Comparison of ENCODE assay signal across 31 cellular contexts in the genomic region with DNA sequence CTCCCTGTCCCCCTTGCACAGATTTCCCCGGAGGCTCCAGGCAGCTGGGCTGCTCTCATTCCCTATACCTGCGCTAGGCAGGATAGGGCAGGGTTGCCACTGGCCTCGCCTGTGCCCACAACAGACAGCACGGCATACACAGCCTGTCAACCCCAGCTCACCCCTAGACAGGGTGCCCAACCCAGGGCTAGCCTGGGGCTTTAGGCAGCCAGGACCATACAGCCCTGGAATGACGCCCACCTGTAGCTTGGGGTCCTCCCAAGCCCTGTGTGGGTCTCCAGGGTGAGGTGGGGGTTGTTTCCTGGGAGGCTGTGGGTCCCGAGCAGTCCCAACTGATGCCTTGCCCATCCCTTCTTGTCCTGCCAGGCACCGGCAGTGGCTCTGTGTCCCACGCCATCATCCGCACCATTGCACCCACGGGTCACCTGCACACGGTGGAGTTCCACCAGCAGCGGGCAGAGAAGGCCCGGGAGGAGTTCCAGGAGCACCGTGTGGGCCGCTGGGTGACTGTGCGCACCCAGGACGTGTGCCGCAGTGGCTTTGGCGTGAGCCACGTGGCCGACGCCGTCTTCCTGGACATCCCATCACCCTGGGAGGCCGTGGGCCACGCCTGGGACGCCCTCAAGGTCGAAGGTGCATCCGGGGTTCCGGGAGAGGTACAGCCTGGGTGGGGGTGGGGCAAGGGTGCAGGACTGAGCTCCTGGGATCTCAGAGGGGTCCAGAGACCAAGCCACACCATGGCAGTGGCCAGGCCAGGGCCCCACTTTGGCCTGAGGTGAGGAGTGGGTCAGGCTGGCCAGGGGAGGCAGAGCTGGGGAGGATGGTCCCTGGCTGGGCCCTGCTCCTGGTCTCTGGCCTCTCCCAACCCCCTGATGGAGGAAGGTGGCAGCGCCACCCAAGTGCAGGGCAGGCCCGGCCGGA. TPM values are rescaled to one million over a fixed set of nuclear protein-coding genes. Genes with fewer than 3 reads are reported as not detected.
DNase-seq lines count a peak whose midpoint lies in the region; ATAC-seq and TF ChIP-seq lines count a peak whose summit lies in the region.
"Had no signal": no experiment of that assay in that cellular context is flagged by ENCODE, and none has a peak within 500 bp of the region (broad histone marks: within the 10 kb centered on the region; RNA-seq: fewer than 3 reads in every experiment).

No MANE protein-coding gene starts in this region.

- 81% methylated on average over 29 of the region's 32 CpGs; no CpG with 5 or more reads in 1 of the 2 donors for WGBS in transverse colon (ENCODE audit: low coverage in 1 of 2), 2 donors

- H3K36me3 ChIP-seq in neural progenitor cell (no peaks in the 10 kb centered on the region), transverse colon (no peaks in the 10 kb centered on the region), MM.1S (replicated peaks; ENCODE audit: insufficient read depth, low read length) (no peaks in the 10 kb centered on the region)
- H3K36me3 ChIP-seq: cardiac muscle cell, thyroid gland had no signal

- peak overlapping the region; percentile 77 for H3K27ac ChIP-seq in caudate nucleus (ENCODE audit: low read depth, low read length)
- no peak overlapping the region for H3K27ac ChIP-seq in neural progenitor cell
- H3K27ac ChIP-seq in transverse colon, result peak overlapping the region; percentile 66 to 94 (median 86)
- H3K27ac ChIP-seq in MM.1S (ENCODE audit: low read length), result no peak overlapping the region
- H3K27ac ChIP-seq: C4-2B, cardiac muscle cell, foreskin keratinocyte, thyroid gland had no signal

- H3F3A ChIP-seq in neural progenitor cell (ENCODE audit: low read depth) (no peaks in the 10 kb centered on the region), MM.1S (ENCODE audit: insufficient read depth, low read length) (no peaks in the 10 kb centered on the region)

- H3K4me3 ChIP-seq in neural progenitor cell (no peak overlapping the region), transverse colon (peak overlapping the region in 1 of 4 donors; percentile 11), MM.1S (ENCODE audit: low read length) (no peak overlapping the region)
- H3K4me3 ChIP-seq: cardiac muscle cell, heart right ventricle, smooth muscle cell, thyroid gland had no signal

- peaks cover 32% of the 10 kb centered on the region for H3K4me1 Mint-ChIP-seq in activated T-cell treated with anti-CD3 and anti-CD28 coated beads, Interleukin-2, amount 50 U/mL, for 24 hours (ENCODE audit: low read depth)
- H3K4me1 Mint-ChIP-seq in neural progenitor cell, result peaks cover 18% of the 10 kb centered on the region
- peaks cover 28% of the 10 kb centered on the region for H3K4me1 Mint-ChIP-seq in activated naive CD4-positive, alpha-beta T cell treated with anti-CD3 and anti-CD28 coated beads for 36 hours (ENCODE audit: low read depth)

- ATAC-seq in HG02642 (IDR thresholded peaks at IDR 0.05; ENCODE audit: poor library complexity, unreplicated experiment), result no peak
- ATAC-seq: esophagus mucosa, foreskin keratinocyte, heart right ventricle, left ventricle myocardium superior, Panc1 had no signal

- H3K4me2 ChIP-seq in neural progenitor cell (no peak overlapping the region), MM.1S (ENCODE audit: low read depth, low read length) (no peak overlapping the region)
- H3K4me2 ChIP-seq: smooth muscle cell had no signal

- H3K9me2 ChIP-seq in MM.1S (replicated peaks; ENCODE audit: insufficient read depth, low read length), result no peaks in the 10 kb centered on the region

- no peak for TF ChIP-seq EP300 in transverse colon (IDR thresholded peaks at IDR 0.05; ENCODE audit: low read depth)

- H3K79me2 ChIP-seq in neural progenitor cell (ENCODE audit: low read depth) (peaks cover 17% of the 10 kb centered on the region), MM.1S (ENCODE audit: low read length) (peaks cover 31% of the 10 kb centered on the region)

- TF ChIP-seq CTCF in neural progenitor cell (IDR thresholded peaks at IDR 0.05) (no peak), transverse colon (IDR thresholded peaks at IDR 0.05) (no peak), MM.1S (IDR thresholded peaks at IDR 0.05; ENCODE audit: low read length) (no peak)

- CTCF ChIA-PET in activated naive CD4-positive, alpha-beta T cell treated with anti-CD3 and anti-CD28 coated beads for 36 hours (lab: Charles Lee), result interaction anchor here (1.0 to 2.0 kb wide), 3 partner anchors 13 to 15 kb away, joined by 3 to 10 read pairs (median 3); no protein-coding TSS in a partner anchor

- no peak for DNase-seq in activated T-cell treated with anti-CD3 and anti-CD28 coated beads, Interleukin-2, amount 50 U/mL, for 24 hours
- no peak for DNase-seq in activated T-cell treated with anti-CD3 and anti-CD28 coated beads for 4 hours
- no peak for DNase-seq in caudate nucleus (lab: John Stamatoyannopoulos, UW)
- DNase-seq in neural progenitor cell (ENCODE audit: low spot score), result no peak
- no peak for DNase-seq in transverse colon
- no peak for DNase-seq in MM.1S
- DNase-seq in activated naive CD4-positive, alpha-beta T cell treated with anti-CD3 and anti-CD28 coated beads for 36 hours, result no peak
- DNase-seq: 8988T; activated CD4-positive, alpha-beta memory T cell treated with anti-CD3 and anti-CD28 coated beads, Interleukin-2, amount 10 ng/mL, durations not matched to agents 7 days and 5 days; activated CD4-positive, CD25-positive, alpha-beta regulatory T cell treated with anti-CD3 and anti-CD28 coated beads, Interleukin-2, amount 50 U/mL, for 72 hours; activated CD8-positive, alpha-beta memory T cell treated with anti-CD3 and anti-CD28 coated beads, Interleukin-2, amount 50 U/mL, for 48 hours; activated naive CD8-positive, alpha-beta T cell treated with anti-CD3 and anti-CD28 coated beads for 36 hours; cortex of kidney; foreskin keratinocyte; heart right ventricle; left ventricle myocardium superior; mesendoderm; NCI-H1092; NCI-H1694 treated with DMSO at 0.1 percent for 48 hours; NCI-H446 treated with DMSO at 0.1 percent for 48 hours; NCI-H774; occipital lobe; SHP77 treated with DMSO at 0.1 percent for 48 hours; thyroid gland had no signal

- peak overlapping the region; percentile 15 for H3K4me3 Mint-ChIP-seq in activated T-cell treated with anti-CD3 and anti-CD28 coated beads, Interleukin-2, amount 50 U/mL, for 24 hours
- H3K4me3 Mint-ChIP-seq in neural progenitor cell, result peak overlapping the region; percentile 68
- no peak overlapping the region for H3K4me3 Mint-ChIP-seq in activated naive CD4-positive, alpha-beta T cell treated with anti-CD3 and anti-CD28 coated beads for 36 hours
- H3K4me3 Mint-ChIP-seq: activated CD4-positive, alpha-beta memory T cell treated with anti-CD3 and anti-CD28 coated beads, Interleukin-2, amount 10 ng/mL, durations not matched to agents 7 days and 5 days; stimulated activated naive CD8-positive, alpha-beta T cell treated with anti-CD3 and anti-CD28 coated beads, Interleukin-15, Interleukin-2, amounts not matched to agents 100 ng/mL and 50 ng/mL, for 24 hours had no signal

- TF ChIP-seq POLR2A in transverse colon (IDR thresholded peaks at IDR 0.05), result no peak

- H3K27me3 ChIP-seq in neural progenitor cell, result no peaks in the 10 kb centered on the region
- no peaks in the 10 kb centered on the region for H3K27me3 ChIP-seq in transverse colon
- no peaks in the 10 kb centered on the region for H3K27me3 ChIP-seq in MM.1S (replicated peaks; ENCODE audit: insufficient read depth, low read length)
- H3K27me3 ChIP-seq: cardiac muscle cell, foreskin keratinocyte, heart right ventricle, thyroid gland had no signal

- no peak overlapping the region for H3K27ac Mint-ChIP-seq in activated T-cell treated with anti-CD3 and anti-CD28 coated beads, Interleukin-2, amount 50 U/mL, for 24 hours
- H3K27ac Mint-ChIP-seq in neural progenitor cell, result no peak overlapping the region
- H3K27ac Mint-ChIP-seq in activated naive CD4-positive, alpha-beta T cell treated with anti-CD3 and anti-CD28 coated beads for 36 hours, result no peak overlapping the region
- H3K27ac Mint-ChIP-seq: activated CD4-positive, alpha-beta memory T cell treated with anti-CD3 and anti-CD28 coated beads, Interleukin-2, amount 10 ng/mL, durations not matched to agents 7 days and 5 days; stimulated activated naive CD8-positive, alpha-beta T cell treated with anti-CD3 and anti-CD28 coated beads, Interleukin-15, Interleukin-2, amounts not matched to agents 100 ng/mL and 50 ng/mL, for 24 hours had no signal

- no peak overlapping the region for H3K9ac ChIP-seq in neural progenitor cell
- H3K9ac ChIP-seq in MM.1S (ENCODE audit: low read length), result no peak overlapping the region

- peaks cover 52% of the 10 kb centered on the region for H3K36me3 Mint-ChIP-seq in activated T-cell treated with anti-CD3 and anti-CD28 coated beads, Interleukin-2, amount 50 U/mL, for 24 hours (ENCODE audit: low read depth)
- H3K36me3 Mint-ChIP-seq in neural progenitor cell, result peaks cover 2% of the 10 kb centered on the region
- H3K36me3 Mint-ChIP-seq in activated naive CD4-positive, alpha-beta T cell treated with anti-CD3 and anti-CD28 coated beads for 36 hours (ENCODE audit: low read depth), result peaks cover 9% of the 10 kb centered on the region

- in situ Hi-C loops in transverse colon (cut with MboI; ENCODE audit: low pct_ligation_motif_present in 1 of 4, low pct_unique_long_range_greater_than_20kb in 1 of 4, low sequenced_read_pairs in 3 of 4), result no loop called here

- H3K9me3 ChIP-seq in neural progenitor cell (ENCODE audit: low read depth) (no peaks in the 10 kb centered on the region), transverse colon (no peaks in the 10 kb centered on the region), MM.1S (replicated peaks; ENCODE audit: insufficient read depth, low read length) (no peaks in the 10 kb centered on the region)
- H3K9me3 ChIP-seq: heart right ventricle, thyroid gland had no signal

- H3K9me3 Mint-ChIP-seq in activated T-cell treated with anti-CD3 and anti-CD28 coated beads, Interleukin-2, amount 50 U/mL, for 24 hours, result no peaks in the 10 kb centered on the region
- no peaks in the 10 kb centered on the region for H3K9me3 Mint-ChIP-seq in neural progenitor cell
- no peaks in the 10 kb centered on the region for H3K9me3 Mint-ChIP-seq in activated naive CD4-positive, alpha-beta T cell treated with anti-CD3 and anti-CD28 coated beads for 36 hours
- H3K9me3 Mint-ChIP-seq: activated CD4-positive, alpha-beta memory T cell treated with anti-CD3 and anti-CD28 coated beads, Interleukin-2, amount 10 ng/mL, durations not matched to agents 7 days and 5 days; activated naive CD8-positive, alpha-beta T cell treated with anti-CD3 and anti-CD28 coated beads for 36 hours; stimulated activated naive CD8-positive, alpha-beta T cell treated with anti-CD3 and anti-CD28 coated beads, Interleukin-15, Interleukin-2, amounts not matched to agents 100 ng/mL and 50 ng/mL, for 24 hours had no signal

- H3K27me3 Mint-ChIP-seq in activated T-cell treated with anti-CD3 and anti-CD28 coated beads, Interleukin-2, amount 50 U/mL, for 24 hours, result no peaks in the 10 kb centered on the region
- H3K27me3 Mint-ChIP-seq in neural progenitor cell (ENCODE audit: insufficient read depth, low read depth), result peaks cover 4% of the 10 kb centered on the region
- H3K27me3 Mint-ChIP-seq in activated naive CD4-positive, alpha-beta T cell treated with anti-CD3 and anti-CD28 coated beads for 36 hours (ENCODE audit: low read depth), result no peaks in the 10 kb centered on the region
- H3K27me3 Mint-ChIP-seq: activated CD4-positive, alpha-beta memory T cell treated with anti-CD3 and anti-CD28 coated beads, Interleukin-2, amount 10 ng/mL, durations not matched to agents 7 days and 5 days; activated naive CD8-positive, alpha-beta T cell treated with anti-CD3 and anti-CD28 coated beads for 36 hours; stimulated activated naive CD8-positive, alpha-beta T cell treated with anti-CD3 and anti-CD28 coated beads, Interleukin-15, Interleukin-2, amounts not matched to agents 100 ng/mL and 50 ng/mL, for 24 hours had no signal

- H4K20me1 ChIP-seq in neural progenitor cell (ENCODE audit: low read depth) (peaks cover 28% of the 10 kb centered on the region), MM.1S (ENCODE audit: insufficient read depth, low read length) (no peaks in the 10 kb centered on the region)

- H2AFZ ChIP-seq in neural progenitor cell (replicated peaks) (no peak overlapping the region), MM.1S (ENCODE audit: low read length) (no peak overlapping the region)

- intact Hi-C loops in transverse colon (cut with DNase I; ENCODE audit: low total_unique reads), result no loop called here
- intact Hi-C loops in activated naive CD4-positive, alpha-beta T cell treated with anti-CD3 and anti-CD28 coated beads for 36 hours (cut with micrococcal nuclease), result no loop called here

- H3K4me1 ChIP-seq in neural progenitor cell (peaks cover 13% of the 10 kb centered on the region), transverse colon (peaks cover 27 to 60% (median 46%) of the 10 kb centered on the region in 4 donors), MM.1S (ENCODE audit: low read length) (no peaks in the 10 kb centered on the region)

RNA-seq across cellular contexts. Expression of gene TRMT61A, which starts 3.5 kb away (rescaled TPM):
- total RNA-seq in neural progenitor cell (ENCODE audit: low replicate concordance) (1.2 and 5.6 TPM in 2 replicates), transverse colon (10 to 100 TPM; 12.2 to 38.2 (median 14.1) TPM)
- total RNA-seq in activated naive CD4-positive, alpha-beta T cell treated with anti-CD3 and anti-CD28 coated beads for 36 hours, result 1 to 10 TPM; 6.6 to 6.7 TPM

RNA-seq across cellular contexts. Expression of gene CKB, which starts 9.8 kb away (rescaled TPM):
- 54.2 and 173 TPM in 2 replicates for total RNA-seq in neural progenitor cell (ENCODE audit: low replicate concordance)
- 1,000 to 10,000 TPM in 3 of 4 donors, 100 to 1,000 TPM in 1; 504 to 5,877 (median 3,263) TPM for total RNA-seq in transverse colon
- 1 to 10 TPM; 3.8 to 4.9 TPM for total RNA-seq in activated naive CD4-positive, alpha-beta T cell treated with anti-CD3 and anti-CD28 coated beads for 36 hours

RNA-seq across cellular contexts. Expression of gene BAG5, which starts 30.0 kb away (rescaled TPM):
- 19.4 and 59.9 TPM in 2 replicates for total RNA-seq in neural progenitor cell (ENCODE audit: low replicate concordance)
- 10 to 100 TPM; 10.8 to 26.3 (median 23.9) TPM for total RNA-seq in transverse colon
- total RNA-seq in activated naive CD4-positive, alpha-beta T cell treated with anti-CD3 and anti-CD28 coated beads for 36 hours, result 10 to 100 TPM; 15.5 to 16.6 TPM

RNA-seq across cellular contexts. Expression of gene COA8, which starts 30.3 kb away (rescaled TPM):
- total RNA-seq in neural progenitor cell (ENCODE audit: low replicate concordance), result 38.6 and 72.3 TPM in 2 replicates
- 10 to 100 TPM in 2 of 4 donors, 1 to 10 TPM in 1, not detected in 1; 1.5 to 17.1 (median 15.2) TPM for total RNA-seq in transverse colon
- 10 to 100 TPM; 36.8 to 48.4 TPM for total RNA-seq in activated naive CD4-positive, alpha-beta T cell treated with anti-CD3 and anti-CD28 coated beads for 36 hours

Comparison
In these comparisons a context has a peak if more than half of its experiments do, and no peak if none do; other contexts are left out.
1. H3K27ac ChIP-seq: peak in caudate nucleus (single experiment) and transverse colon (4 of 4); none in neural progenitor cell (single experiment) and MM.1S (single experiment).